ENCODE assay signal across 8 cellular contexts in genomic region chr12:122265931-122266771, GRCh38. TPM values are rescaled to one million over a fixed set of nuclear protein-coding genes. Genes with fewer than 3 reads are reported as not detected.
DNase-seq lines count a peak whose midpoint lies in the region; ATAC-seq and TF ChIP-seq lines count a peak whose summit lies in the region.

Gene VPS33A (minus strand): TSS chr12:122266494. CDS start chr12:122266408, 86 bp downstream.

- DNase-seq in NCI-H1694 treated with DMSO at 0.1 percent for 48 hours (lab: John Stamatoyannopoulos, UW) (peak; percentile 81), amniotic stem cell (lab: John Stamatoyannopoulos, UW) (peak; percentile 95), left cardiac atrium (peak; percentile 97), posterior cingulate gyrus (peak; percentile 93 to 99 (median 96)), type B pancreatic cell (ENCODE audit: extremely low spot score, unreplicated experiment) (peak; percentile 98)

- ATAC-seq in HG02885 (IDR thresholded peaks at IDR 0.05; ENCODE audit: poor library complexity, unreplicated experiment) (peak; percentile 91), left cardiac atrium (peak; percentile 98)

- peak; percentile 86 for TF ChIP-seq POLR2A in GM15510 (IDR thresholded peaks at IDR 0.05; ENCODE audit: borderline replicate concordance, extremely low read depth, insufficient read length)

- H3K27ac Mint-ChIP-seq in T-helper 1 cell treated with Interleukin-12 subunit alpha and Interleukin-12 subunit beta and Interleukin-4 antibody, amounts not matched to agents 30 μg/mL and 1 μg/mL, for 36 hours, result peak within 1 kb of the TSS; percentile 99
- peak within 1 kb of the TSS; percentile 98 for H3K27ac Mint-ChIP-seq in type B pancreatic cell

- H3K9me3 Mint-ChIP-seq in T-helper 1 cell treated with Interleukin-12 subunit alpha and Interleukin-12 subunit beta and Interleukin-4 antibody, amounts not matched to agents 30 μg/mL and 1 μg/mL, for 36 hours, result no peaks in the 10 kb centered on the region
- H3K9me3 Mint-ChIP-seq in type B pancreatic cell, result no peaks in the 10 kb centered on the region

- intact Hi-C loops in left cardiac atrium (cut with DNase I) (no loop called here), posterior cingulate gyrus (cut with DNase I) (loop anchor here (1.0 kb wide), 1 partner anchor 40 kb away; the partner anchor contains the start of gene DIABLO)

- H3K27me3 Mint-ChIP-seq in T-helper 1 cell treated with Interleukin-12 subunit alpha and Interleukin-12 subunit beta and Interleukin-4 antibody, amounts not matched to agents 30 μg/mL and 1 μg/mL, for 36 hours (ENCODE audit: low read depth), result peaks cover 7% of the 10 kb centered on the region
- H3K27me3 Mint-ChIP-seq in type B pancreatic cell, result peaks cover 8% of the 10 kb centered on the region

- no peak for TF ChIP-seq CTCF in type B pancreatic cell (conservative IDR thresholded peaks at IDR 0.05)

- H3K4me1 Mint-ChIP-seq in T-helper 1 cell treated with Interleukin-12 subunit alpha and Interleukin-12 subunit beta and Interleukin-4 antibody, amounts not matched to agents 30 μg/mL and 1 μg/mL, for 36 hours (ENCODE audit: low read depth), result peaks cover 19% of the 10 kb centered on the region
- peaks cover 8% of the 10 kb centered on the region for H3K4me1 Mint-ChIP-seq in type B pancreatic cell (ENCODE audit: unreplicated experiment)

- peaks cover 16% of the 10 kb centered on the region for H3K36me3 Mint-ChIP-seq in T-helper 1 cell treated with Interleukin-12 subunit alpha and Interleukin-12 subunit beta and Interleukin-4 antibody, amounts not matched to agents 30 μg/mL and 1 μg/mL, for 36 hours (ENCODE audit: low read depth)
- H3K36me3 Mint-ChIP-seq in type B pancreatic cell, result no peaks in the 10 kb centered on the region

- peak within 1 kb of the TSS; percentile 94 for H3K4me3 Mint-ChIP-seq in T-helper 1 cell treated with Interleukin-12 subunit alpha and Interleukin-12 subunit beta and Interleukin-4 antibody, amounts not matched to agents 30 μg/mL and 1 μg/mL, for 36 hours
- H3K4me3 Mint-ChIP-seq in type B pancreatic cell, result peak within 1 kb of the TSS; percentile 97

RNA-seq across cellular contexts. Expression of gene VPS33A, which starts in this region (rescaled TPM):
- total RNA-seq in left cardiac atrium, result 10 to 100 TPM in 1 of 2 donors, 1 to 10 TPM in 1; 9.1 to 10.7 TPM
- 33.0 and 34.7 TPM in 2 replicates for total RNA-seq in type B pancreatic cell (ENCODE audit: low replicate concordance)

Comparison
In these comparisons a context has a peak if more than half of its experiments do, and no peak if none do; other contexts are left out.
1. Peak in every context shown above with its lines: DNase-seq and ATAC-seq.